In the genomic region with DNA sequence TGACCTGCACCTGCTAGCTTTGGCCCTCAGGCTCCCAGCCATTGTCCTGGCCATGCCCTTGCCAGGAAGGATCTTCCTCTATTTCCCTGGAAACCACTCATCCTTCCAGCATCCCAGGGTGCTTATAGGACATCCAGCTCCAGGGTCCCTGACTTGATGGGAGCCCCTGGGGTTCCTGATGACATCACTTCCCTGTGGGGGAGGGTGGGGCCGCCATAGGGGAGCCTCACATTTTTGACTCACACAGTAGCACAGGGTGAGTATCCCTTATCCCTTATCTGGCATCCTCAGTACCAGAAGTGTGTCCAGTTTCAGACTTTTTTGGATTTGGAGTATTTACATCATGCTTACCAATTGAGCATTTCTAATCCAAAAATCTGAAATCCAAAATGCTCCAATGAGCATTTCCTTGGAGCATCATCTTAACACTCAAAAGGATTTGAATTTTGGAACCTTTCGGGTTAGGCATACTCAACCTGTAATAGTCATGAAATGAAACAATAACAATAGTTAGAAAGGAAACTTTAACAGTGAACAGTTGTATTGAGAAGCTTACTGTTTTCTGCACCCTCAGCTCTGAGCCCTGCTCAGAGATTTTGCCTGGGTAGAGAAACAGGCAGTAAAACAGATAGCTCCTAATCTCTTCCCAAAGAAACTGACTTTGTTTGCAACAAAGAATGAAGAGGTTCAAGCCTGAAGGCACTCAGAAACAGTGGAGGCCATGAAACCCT, we compare ENCODE assay signal across 21 cellular contexts. TPM values are rescaled to one million over a fixed set of nuclear protein-coding genes. Genes with fewer than 3 reads are reported as not detected.
DNase-seq lines count a peak whose midpoint lies in the region; ATAC-seq and TF ChIP-seq lines count a peak whose summit lies in the region.
"Had no signal": no experiment of that assay in that cellular context is flagged by ENCODE, and none has a peak within 500 bp of the region (broad histone marks: within the 10 kb centered on the region; RNA-seq: fewer than 3 reads in every experiment).

No MANE protein-coding gene starts in this region.

- H3K36me3 ChIP-seq in right atrium auricular region, result peaks cover 22% of the 10 kb centered on the region
- peaks cover 39 to 50% of the 10 kb centered on the region in 2 experiments for H3K36me3 ChIP-seq in mesenchymal stem cell (ENCODE audit: control insufficient read depth in 1 of 2, insufficient read depth in 2 of 2, low read depth in 1 of 2, low read length in 2 of 2)
- no peaks in the 10 kb centered on the region for H3K36me3 ChIP-seq in testis (ENCODE audit: low read depth, missing control alignments)

- no peak overlapping the region for H2AK5ac ChIP-seq in mesenchymal stem cell (ENCODE audit: low read length, severe bottlenecking)

- H4K8ac ChIP-seq in mesenchymal stem cell (ENCODE audit: low read length), result peak overlapping the region; percentile 47

- peak overlapping the region; percentile 15 for H3K27ac Mint-ChIP-seq in activated naive CD8-positive, alpha-beta T cell treated with anti-CD3 and anti-CD28 coated beads for 36 hours

- H3K4me3 Mint-ChIP-seq in activated naive CD8-positive, alpha-beta T cell treated with anti-CD3 and anti-CD28 coated beads for 36 hours, result no peak overlapping the region
- H3K4me3 Mint-ChIP-seq: CD8-positive, alpha-beta memory T cell had no signal

- H3K9ac ChIP-seq in mesenchymal stem cell (ENCODE audit: low read length), result no peak overlapping the region

- H4K91ac ChIP-seq in mesenchymal stem cell (ENCODE audit: low read length), result no peak overlapping the region

- H2BK120ac ChIP-seq in mesenchymal stem cell (ENCODE audit: low read depth, low read length), result no peak overlapping the region

- H2BK15ac ChIP-seq in mesenchymal stem cell (ENCODE audit: low read depth, poor library complexity, severe bottlenecking), result no peak overlapping the region

- H3K4me1 Mint-ChIP-seq in activated naive CD8-positive, alpha-beta T cell treated with anti-CD3 and anti-CD28 coated beads for 36 hours, result no peaks in the 10 kb centered on the region

- intact Hi-C loops in right cardiac atrium (cut with DNase I), result no loop called here
- intact Hi-C loops in testis (cut with DNase I; ENCODE audit: low total_unique reads), result no loop called here

- H2BK5ac ChIP-seq in mesenchymal stem cell (ENCODE audit: low read depth, low read length, poor library complexity, severe bottlenecking), result no peak overlapping the region

- ATAC-seq in right cardiac atrium (peak; percentile 22 to 28), HG03045 (IDR thresholded peaks at IDR 0.05; ENCODE audit: unreplicated experiment) (no peak), GM18907 (IDR thresholded peaks at IDR 0.05; ENCODE audit: unreplicated experiment) (no peak)
- ATAC-seq: gastrocnemius medialis; SK-N-SH treated with all-trans-retinoic acid at 6 μM for 48 hours; stimulated activated naive CD8-positive, alpha-beta T cell treated with anti-CD3 and anti-CD28 coated beads, Interleukin-15, Interleukin-2, amounts not matched to agents 100 U/mL and 50 U/mL, for 24 hours had no signal

- no peaks in the 10 kb centered on the region for H3K27me3 ChIP-seq in right cardiac atrium (ENCODE audit: control insufficient read depth, insufficient read depth)
- H3K27me3 ChIP-seq in right atrium auricular region, result no peaks in the 10 kb centered on the region
- no peaks in the 10 kb centered on the region for H3K27me3 ChIP-seq in mesenchymal stem cell (ENCODE audit: control insufficient read depth in 1 of 2, insufficient read depth in 1 of 2, low read length in 2 of 2)
- no peaks in the 10 kb centered on the region for H3K27me3 ChIP-seq in testis
- H3K27me3 ChIP-seq: adrenal gland, gastrocnemius medialis, transverse colon had no signal

- TF ChIP-seq POLR2A in testis (IDR thresholded peaks at IDR 0.05), result no peak

- no peak overlapping the region for H3K14ac ChIP-seq in mesenchymal stem cell (ENCODE audit: low read length in 2 of 2)

- H3K4me2 ChIP-seq in mesenchymal stem cell (ENCODE audit: low read length, poor library complexity, severe bottlenecking), result no peak overlapping the region

- H3K4me1 ChIP-seq in right cardiac atrium (ENCODE audit: control insufficient read depth, insufficient read depth, low read length) (no peaks in the 10 kb centered on the region), right atrium auricular region (no peaks in the 10 kb centered on the region), mesenchymal stem cell (ENCODE audit: control insufficient read depth, insufficient read depth, low read depth, low read length) (peaks cover 5% of the 10 kb centered on the region), testis (peaks cover 19% of the 10 kb centered on the region)
- H3K4me1 ChIP-seq: adrenal gland, transverse colon had no signal

- H3K36me3 Mint-ChIP-seq in activated naive CD8-positive, alpha-beta T cell treated with anti-CD3 and anti-CD28 coated beads for 36 hours, result peaks cover 27% of the 10 kb centered on the region

- H3K27ac ChIP-seq in right cardiac atrium (ENCODE audit: low read length) (no peak overlapping the region), right atrium auricular region (no peak overlapping the region), mesenchymal stem cell (ENCODE audit: low read length, poor library complexity, severe bottlenecking) (no peak overlapping the region), testis (peak overlapping the region; percentile 18 to 45)
- H3K27ac ChIP-seq: adrenal gland, gastrocnemius medialis, skin epidermis, transverse colon had no signal

- no peak overlapping the region for H3K4ac ChIP-seq in mesenchymal stem cell (ENCODE audit: low read depth in 1 of 2, low read length in 2 of 2)

- H3K18ac ChIP-seq in mesenchymal stem cell (ENCODE audit: low read depth in 1 of 2, low read length in 2 of 2), result no peak overlapping the region

- H3K4me3 ChIP-seq in right cardiac atrium (ENCODE audit: low read length), result no peak overlapping the region
- H3K4me3 ChIP-seq in right atrium auricular region, result no peak overlapping the region
- no peak overlapping the region for H3K4me3 ChIP-seq in mesenchymal stem cell (ENCODE audit: insufficient read depth in 1 of 2, low read depth in 1 of 2, low read length in 2 of 2)
- H3K4me3 ChIP-seq in testis, result no peak overlapping the region
- H3K4me3 ChIP-seq: adrenal gland, gastrocnemius medialis, skin epidermis, transverse colon had no signal

- H3K9me3 ChIP-seq in right cardiac atrium (ENCODE audit: control insufficient read depth, low read length) (no peaks in the 10 kb centered on the region), right atrium auricular region (peaks cover 0 to 14% of the 10 kb centered on the region in 2 donors), mesenchymal stem cell (ENCODE audit: control insufficient read depth, low read length) (peaks cover 11% of the 10 kb centered on the region), testis (no peaks in the 10 kb centered on the region)
- H3K9me3 ChIP-seq: adrenal gland, gastrocnemius medialis, transverse colon had no signal

- H3K79me1 ChIP-seq in mesenchymal stem cell (replicated peaks; ENCODE audit: low read length, poor library complexity, severe bottlenecking), result peaks cover 11% of the 10 kb centered on the region

- no peaks in the 10 kb centered on the region for H3K27me3 Mint-ChIP-seq in activated naive CD8-positive, alpha-beta T cell treated with anti-CD3 and anti-CD28 coated beads for 36 hours
- H3K27me3 Mint-ChIP-seq: CD8-positive, alpha-beta memory T cell had no signal

- DNase-seq in right cardiac atrium (no peak), right atrium auricular region (ENCODE audit: low spot score) (no peak), mesenchymal stem cell (no peak), testis (no peak), NCI-H1105 (lab: John Stamatoyannopoulos, UW) (no peak)
- no peak for DNase-seq in activated naive CD8-positive, alpha-beta T cell treated with anti-CD3 and anti-CD28 coated beads for 36 hours
- DNase-seq: caudate nucleus; CD8-positive, alpha-beta memory T cell; islet precursor cell; NCI-H1105 treated with DMSO at 0.1 percent for 48 hours; NCI-H2081 treated with DMSO at 0.1 percent for 48 hours; NK-92 treated with Interleukin-12 subunit alpha and Interleukin-12 subunit beta, amount 100 ng/mL, for 24 hours; stimulated activated CD4-positive, alpha-beta T cell treated with anti-CD3 and anti-CD28 coated beads, Interleukin-2, amount 100 ng/mL, for 24 hours; stimulated activated naive CD8-positive, alpha-beta T cell treated with anti-CD3 and anti-CD28 coated beads, Interleukin-15, Interleukin-2, amounts not matched to agents 100 U/mL and 50 U/mL, for 24 hours; transverse colon had no signal

- no peak overlapping the region for H2BK12ac ChIP-seq in mesenchymal stem cell (ENCODE audit: low read length in 2 of 2)

- no peak for TF ChIP-seq CTCF in right atrium auricular region (IDR thresholded peaks at IDR 0.05)
- no peak for TF ChIP-seq CTCF in testis (IDR thresholded peaks at IDR 0.05)

- H2AFZ ChIP-seq in mesenchymal stem cell (ENCODE audit: low read depth, low read length), result no peak overlapping the region

- WGBS in right cardiac atrium, result 78% methylated on average over 2 of the region's 2 CpGs
- WGBS in mesenchymal stem cell, result 100% methylated on average over 1 of the region's 2 CpGs
- WGBS in testis, 2 donors, result 55 to 81% methylated on average over 2 of the region's 2 CpGs

- peaks cover 7% of the 10 kb centered on the region for H3K9me3 Mint-ChIP-seq in activated naive CD8-positive, alpha-beta T cell treated with anti-CD3 and anti-CD28 coated beads for 36 hours

- no peak overlapping the region for H3K23ac ChIP-seq in mesenchymal stem cell (ENCODE audit: low read length in 2 of 2)

RNA-seq across cellular contexts. Expression of a gene that starts 22.1 kb away (rescaled TPM):
- total RNA-seq in right cardiac atrium (10 to 100 TPM; 20.2 to 28.0 (median 24.6) TPM), right atrium auricular region (10 to 100 TPM; 28.0 to 45.8 TPM), testis (100 to 1,000 TPM in 1 of 2 donors, 10 to 100 TPM in 1; 99.7 to 108 TPM)
- polyA plus RNA-seq in right cardiac atrium (24.9 TPM), testis (ENCODE audit: insufficient read depth, low read depth, low replicate concordance) (35.1 TPM)
- total RNA-seq in activated naive CD8-positive, alpha-beta T cell treated with anti-CD3 and anti-CD28 coated beads for 36 hours, result 10 to 100 TPM; 50.0 to 50.3 TPM
- 26.1 TPM for polyA plus RNA-seq in mesenchymal stem cell (2013, experiment 1 of 2)
- 25.8 TPM for polyA plus RNA-seq in mesenchymal stem cell (2013, experiment 2 of 2)

RNA-seq across cellular contexts. Expression of a gene that starts 58.9 kb away (rescaled TPM):
- total RNA-seq in right cardiac atrium (10 to 100 TPM; 20.5 to 28.8 (median 26.3) TPM), right atrium auricular region (10 to 100 TPM; 20.1 to 25.2 TPM), testis (10 to 100 TPM; 45.0 to 47.3 TPM)
- polyA plus RNA-seq in right cardiac atrium (21.7 TPM), testis (ENCODE audit: insufficient read depth, low read depth, low replicate concordance) (26.6 TPM)
- 10 to 100 TPM; 72.2 to 74.1 TPM for total RNA-seq in activated naive CD8-positive, alpha-beta T cell treated with anti-CD3 and anti-CD28 coated beads for 36 hours
- polyA plus RNA-seq in mesenchymal stem cell (2013, experiment 1 of 2), result 25.7 TPM
- polyA plus RNA-seq in mesenchymal stem cell (2013, experiment 2 of 2), result 26.3 TPM

Comparison
In these comparisons a context has a peak if more than half of its experiments do, and no peak if none do; other contexts are left out.
1. ATAC-seq: peak in right cardiac atrium (2 of 2); none in HG03045 (single experiment) and GM18907 (single experiment).
2. H3K27ac ChIP-seq: peak in testis (2 of 2); none in right cardiac atrium (single experiment), right atrium auricular region (0 of 2) and mesenchymal stem cell (single experiment).